Comparison of ENCODE assay signal across 15 cellular contexts in the genomic region with DNA sequence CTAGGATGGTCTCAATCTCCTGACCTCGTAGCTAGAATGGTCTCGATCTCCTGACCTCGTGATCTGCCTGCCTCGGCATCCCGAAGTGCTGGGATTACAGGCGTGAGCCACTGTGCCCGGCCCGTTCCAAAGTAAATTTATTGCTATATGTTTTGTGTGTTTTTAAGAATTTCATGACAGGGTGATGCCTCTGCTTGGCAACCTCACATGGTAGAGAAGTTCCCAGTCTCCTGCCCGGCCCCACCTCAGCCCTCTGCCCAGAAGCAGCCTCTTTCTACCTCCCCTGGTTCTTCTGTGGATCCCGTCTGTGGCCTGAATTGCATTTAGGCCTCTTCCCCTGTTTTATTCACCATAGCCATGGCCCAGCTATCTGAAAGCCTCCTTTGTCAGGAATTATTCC.
"Had no signal": no experiment of that assay in that cellular context is flagged by ENCODE, and none has a peak within 500 bp of the region (broad histone marks: within the 10 kb centered on the region; RNA-seq: fewer than 3 reads in every experiment).

No MANE protein-coding gene starts in this region.

- H3K9me3 ChIP-seq: left ventricle myocardium inferior, stomach had no signal

- DNase-seq: activated B cell treated with CpG ODN at 0.5 μM for 24 hours; activated CD4-positive, alpha-beta T cell treated with anti-CD3 and anti-CD28 coated beads, Interleukin-2, amount 10 ng/mL, durations not matched to agents 7 days and 5 days; activated CD8-positive, alpha-beta memory T cell treated with anti-CD3 and anti-CD28 coated beads for 24 hours; effector CD8-positive, alpha-beta T cell; foreskin fibroblast; hypothalamus; kidney; left ventricle myocardium inferior; mesenchymal stem cell; stimulated activated CD4-positive, alpha-beta T cell treated with anti-CD3 and anti-CD28 coated beads, Interleukin-1b, Interleukin-23, amount 100 ng/mL, for 48 hours; stomach; T-helper 17 cell had no signal

- H3K4me3 Mint-ChIP-seq: activated CD4-positive, alpha-beta T cell treated with anti-CD3 and anti-CD28 coated beads, Interleukin-2, amount 10 ng/mL, durations not matched to agents 7 days and 5 days; T-helper 17 cell had no signal

- H3K4me3 ChIP-seq: cardiac muscle cell, coronary artery, left ventricle myocardium inferior, stomach had no signal

- H3K27ac ChIP-seq: cardiac muscle cell, coronary artery, left ventricle myocardium inferior had no signal

- H3K27me3 ChIP-seq: cardiac muscle cell, stomach had no signal

- H3K9me3 Mint-ChIP-seq: activated B cell treated with CpG ODN at 0.5 μM for 24 hours; activated CD4-positive, alpha-beta T cell treated with anti-CD3 and anti-CD28 coated beads, Interleukin-2, amount 10 ng/mL, durations not matched to agents 7 days and 5 days had no signal

- H3K27ac Mint-ChIP-seq: activated B cell treated with CpG ODN at 0.5 μM for 24 hours; activated CD4-positive, alpha-beta T cell treated with anti-CD3 and anti-CD28 coated beads, Interleukin-2, amount 10 ng/mL, durations not matched to agents 7 days and 5 days had no signal

- H3K27me3 Mint-ChIP-seq: activated B cell treated with CpG ODN at 0.5 μM for 24 hours had no signal

- H3K36me3 ChIP-seq: cardiac muscle cell had no signal

- ATAC-seq: sciatic nerve, T-helper 17 cell had no signal
